In genomic region chr12:27330846-27331245, GRCh38 we compare ENCODE assay signal across 1 cellular context.
TF ChIP-seq lines count a peak whose summit lies in the region.

No MANE protein-coding gene starts in this region.

TF ChIP-seq in HepG2, 621 proteins besides CTCF, POLR2A, EP300 and RAD21 (continued from another document):
- TF ChIP-seq ZNF318 (CRISPR knock-in tag; IDR thresholded peaks at IDR 0.05) (no peak), RAD51 (IDR thresholded peaks at IDR 0.05; ENCODE audit: borderline replicate concordance) (no peak)
